8 cellular contexts compared by ENCODE assay signal in genomic region chr1:227788279-227789041, GRCh38. TPM values are rescaled to one million over a fixed set of nuclear protein-coding genes. Genes with fewer than 3 reads are reported as not detected.
DNase-seq lines count a peak whose midpoint lies in the region; ATAC-seq and TF ChIP-seq lines count a peak whose summit lies in the region.

No MANE protein-coding gene starts in this region.

- H3K4me1 ChIP-seq in A673 (ENCODE audit: insufficient read depth, low read length, poor library complexity, severe bottlenecking): peaks cover 16% of the 10 kb centered on the region
- H3K4me1 ChIP-seq in fibroblast of lung (ENCODE audit: control insufficient read depth, extremely low read depth, insufficient read depth, low read length): peaks cover 11% of the 10 kb centered on the region
- peaks cover 19% of the 10 kb centered on the region for H3K4me1 ChIP-seq in neuron (ENCODE audit: insufficient read depth, low read length)

- H3K27ac ChIP-seq in A673 (ENCODE audit: low read depth, low read length, poor library complexity, severe bottlenecking) (no peak overlapping the region), fibroblast of lung (ENCODE audit: insufficient read depth, low read length) (no peak overlapping the region)

- TF ChIP-seq CTCF in A673 (conservative IDR thresholded peaks at IDR 0.05; ENCODE audit: low read depth, low read length) (no peak), GM12865 (IDR thresholded peaks at IDR 0.05; ENCODE audit: insufficient read depth, low read depth, low read length, missing control alignments) (no peak), fibroblast of lung (conservative IDR thresholded peaks at IDR 0.05 in 1 of 2, IDR thresholded peaks at IDR 0.05 in 1 of 2; ENCODE audit: low read depth in 1 of 2, low read length in 2 of 2) (no peak)

- POLR2A ChIA-PET in A673 (lab: Charles Lee; ENCODE audit: low non-redundant PET): no interaction called here

- no peaks in the 10 kb centered on the region for H3K79me2 ChIP-seq in fibroblast of lung (ENCODE audit: control insufficient read depth, insufficient read depth, low read length)

- ATAC-seq in HG02642 (IDR thresholded peaks at IDR 0.05; ENCODE audit: poor library complexity, unreplicated experiment): peak; percentile 65
- peak; percentile 62 to 69 for ATAC-seq in activated CD4-positive, CD25-positive, alpha-beta regulatory T cell treated with anti-CD3 and anti-CD28 coated beads, Interleukin-2, amount 50 U/mL, for 24 hours

- H3K36me3 ChIP-seq in A673 (ENCODE audit: insufficient read depth, low read length, poor library complexity, severe bottlenecking): no peaks in the 10 kb centered on the region
- H3K36me3 ChIP-seq in fibroblast of lung (ENCODE audit: control insufficient read depth, insufficient read depth, low read length): no peaks in the 10 kb centered on the region
- H3K36me3 ChIP-seq in neuron (ENCODE audit: insufficient read depth, low read length): no peaks in the 10 kb centered on the region

- peak overlapping the region; percentile 56 for H3K4me3 ChIP-seq in A673 (ENCODE audit: low read depth, low read length, poor library complexity, severe bottlenecking)
- peak overlapping the region; percentile 57 for H3K4me3 ChIP-seq in GM12865 (ENCODE audit: low read depth, low read length)
- H3K4me3 ChIP-seq in fibroblast of lung (replicated peaks in 1 of 4; ENCODE audit: control extremely low read depth in 1 of 4, insufficient read depth in 1 of 4, low read depth in 3 of 4, low read length in 4 of 4): peak overlapping the region; percentile 32 to 77 (median 50)
- H3K4me3 ChIP-seq in neuron (ENCODE audit: low read length): peak overlapping the region; percentile 67

- H3K27me3 ChIP-seq in A673 (replicated peaks; ENCODE audit: insufficient read depth, low read depth, low read length, poor library complexity): no peaks in the 10 kb centered on the region
- H3K27me3 ChIP-seq in fibroblast of lung (ENCODE audit: control insufficient read depth, insufficient read depth, low read length): no peaks in the 10 kb centered on the region
- peaks cover 22% of the 10 kb centered on the region for H3K27me3 ChIP-seq in neuron (ENCODE audit: insufficient read depth, low read length)

- no TSS peak for BruUV-seq in A673 (replicated peaks; lab: Mats Ljungman, UMichigan)

- peak overlapping the region; percentile 33 for H3K9ac ChIP-seq in fibroblast of lung (ENCODE audit: insufficient read depth, low read length)

- no peaks in the 10 kb centered on the region for H4K20me1 ChIP-seq in fibroblast of lung (ENCODE audit: control insufficient read depth, extremely low read depth, insufficient read depth, low read length)

- DNase-seq in A673 (ENCODE audit: low spot score) (peak; percentile 80), GM12865 (ENCODE audit: low read depth) (no peak), NCI-H1092 (lab: John Stamatoyannopoulos, UW) (peak; percentile 54), fibroblast of lung (ENCODE audit: low read depth in 2 of 2) (no peak), superior temporal gyrus (ENCODE audit: extremely low spot score) (no peak)

- intact Hi-C loops in A673 (cut with micrococcal nuclease; ENCODE audit: unreplicated experiment): no loop called here

- CTCF ChIA-PET in A673 (lab: Charles Lee): no interaction called here

- H3K9me3 ChIP-seq in A673 (ENCODE audit: low read depth, low read length, poor library complexity, severe bottlenecking) (no peaks in the 10 kb centered on the region), fibroblast of lung (ENCODE audit: control insufficient read depth, insufficient read depth, low read depth, low read length) (no peaks in the 10 kb centered on the region), neuron (ENCODE audit: low read length) (no peaks in the 10 kb centered on the region)

- H3K4me2 ChIP-seq in fibroblast of lung (ENCODE audit: extremely low read depth, insufficient read depth, low read length): peak overlapping the region; percentile 70

- peak overlapping the region; percentile 43 for H2AFZ ChIP-seq in fibroblast of lung (ENCODE audit: low read length)
- peak overlapping the region; percentile 75 for H2AFZ ChIP-seq in neuron (ENCODE audit: low read depth, low read length)

RNA-seq across cellular contexts. Expression of gene PRSS38, which starts 27.0 kb away (rescaled TPM):
- total RNA-seq in A673 (2021): not detected in 2 replicates
- not detected in 2 replicates for total RNA-seq in fibroblast of lung
- polyA plus RNA-seq in fibroblast of lung: not detected in 2 replicates
- not detected in 2 replicates for polyA plus RNA-seq in fibroblast of lung (2012)
- polyA minus RNA-seq in fibroblast of lung (ENCODE audit: low replicate concordance): not detected in 2 replicates

RNA-seq across cellular contexts. Expression of gene SNAP47, which starts 53.2 kb away (rescaled TPM):
- total RNA-seq in A673 (2021) (36.4 and 40.8 TPM in 2 replicates), fibroblast of lung (53.4 and 66.9 TPM in 2 replicates)
- polyA plus RNA-seq in fibroblast of lung: 32.4 TPM in 2 replicates
- polyA plus RNA-seq in fibroblast of lung (2012): 26.6 and 30.2 TPM in 2 replicates
- polyA minus RNA-seq in fibroblast of lung (ENCODE audit: low replicate concordance): 22.3 and 40.1 TPM in 2 replicates

RNA-seq across cellular contexts. Expression of gene JMJD4, which starts 53.4 kb away (rescaled TPM):
- total RNA-seq in A673 (2021): 20.7 and 23.2 TPM in 2 replicates
- 26.4 and 26.7 TPM in 2 replicates for total RNA-seq in fibroblast of lung
- 12.1 and 13.4 TPM in 2 replicates for polyA plus RNA-seq in fibroblast of lung
- 17.4 and 22.8 TPM in 2 replicates for polyA plus RNA-seq in fibroblast of lung (2012)
- 54.1 and 64.4 TPM in 2 replicates for polyA minus RNA-seq in fibroblast of lung (ENCODE audit: low replicate concordance)

Comparison
In these comparisons a context has a peak if more than half of its experiments do, and no peak if none do; other contexts are left out.
1. DNase-seq: peak in A673 (single experiment) and NCI-H1092 (single experiment); none in GM12865 (single experiment), fibroblast of lung (0 of 2) and superior temporal gyrus (single experiment).
2. Peak in every context shown above with its lines, with median percentiles within 50 percentile points of each other: H3K4me3 ChIP-seq.